2 cellular contexts compared by ENCODE assay signal in genomic region chr13:72296246-72296645, GRCh38.
TF ChIP-seq lines count a peak whose summit lies in the region.

No MANE protein-coding gene starts in this region.

TF ChIP-seq in SK-N-SH, 30 proteins besides CTCF, POLR2A, EP300 and RAD21:
- TF ChIP-seq, protein P1, sequence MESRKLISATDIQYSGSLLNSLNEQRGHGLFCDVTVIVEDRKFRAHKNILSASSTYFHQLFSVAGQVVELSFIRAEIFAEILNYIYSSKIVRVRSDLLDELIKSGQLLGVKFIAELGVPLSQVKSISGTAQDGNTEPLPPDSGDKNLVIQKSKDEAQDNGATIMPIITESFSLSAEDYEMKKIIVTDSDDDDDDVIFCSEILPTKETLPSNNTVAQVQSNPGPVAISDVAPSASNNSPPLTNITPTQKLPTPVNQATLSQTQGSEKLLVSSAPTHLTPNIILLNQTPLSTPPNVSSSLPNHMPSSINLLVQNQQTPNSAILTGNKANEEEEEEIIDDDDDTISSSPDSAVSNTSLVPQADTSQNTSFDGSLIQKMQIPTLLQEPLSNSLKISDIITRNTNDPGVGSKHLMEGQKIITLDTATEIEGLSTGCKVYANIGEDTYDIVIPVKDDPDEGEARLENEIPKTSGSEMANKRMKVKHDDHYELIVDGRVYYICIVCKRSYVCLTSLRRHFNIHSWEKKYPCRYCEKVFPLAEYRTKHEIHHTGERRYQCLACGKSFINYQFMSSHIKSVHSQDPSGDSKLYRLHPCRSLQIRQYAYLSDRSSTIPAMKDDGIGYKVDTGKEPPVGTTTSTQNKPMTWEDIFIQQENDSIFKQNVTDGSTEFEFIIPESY (IDR thresholded peaks at IDR 0.05; ENCODE audit: borderline replicate concordance, low read depth) = no peak
- no peak for TF ChIP-seq GATA2 (CRISPR knock-in tag; IDR thresholded peaks at IDR 0.05)
- no peak for TF ChIP-seq MAX (IDR thresholded peaks at IDR 0.05; ENCODE audit: low read depth)
- TF ChIP-seq USF2 (IDR thresholded peaks at IDR 0.05; ENCODE audit: borderline replicate concordance, low read depth, low read length) = no peak
- no peak for TF ChIP-seq TEAD4 (IDR thresholded peaks at IDR 0.05; ENCODE audit: borderline replicate concordance, insufficient read depth)
- TF ChIP-seq MEF2A (IDR thresholded peaks at IDR 0.05; ENCODE audit: borderline replicate concordance, low read depth) = no peak
- TF ChIP-seq SIN3A (IDR thresholded peaks at IDR 0.05; ENCODE audit: borderline replicate concordance, low read depth, low read length) = no peak
- TF ChIP-seq RCOR1 (IDR thresholded peaks at IDR 0.05; ENCODE audit: low read length) = no peak
- TF ChIP-seq EZH2phosphoT487 (IDR thresholded peaks at IDR 0.05; ENCODE audit: borderline replicate concordance, low read depth) = no peak
- no peak for TF ChIP-seq FOXJ3 (CRISPR knock-in tag; IDR thresholded peaks at IDR 0.05)
- TF ChIP-seq, protein P2, sequence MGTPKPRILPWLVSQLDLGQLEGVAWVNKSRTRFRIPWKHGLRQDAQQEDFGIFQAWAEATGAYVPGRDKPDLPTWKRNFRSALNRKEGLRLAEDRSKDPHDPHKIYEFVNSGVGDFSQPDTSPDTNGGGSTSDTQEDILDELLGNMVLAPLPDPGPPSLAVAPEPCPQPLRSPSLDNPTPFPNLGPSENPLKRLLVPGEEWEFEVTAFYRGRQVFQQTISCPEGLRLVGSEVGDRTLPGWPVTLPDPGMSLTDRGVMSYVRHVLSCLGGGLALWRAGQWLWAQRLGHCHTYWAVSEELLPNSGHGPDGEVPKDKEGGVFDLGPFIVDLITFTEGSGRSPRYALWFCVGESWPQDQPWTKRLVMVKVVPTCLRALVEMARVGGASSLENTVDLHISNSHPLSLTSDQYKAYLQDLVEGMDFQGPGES (IDR thresholded peaks at IDR 0.05; ENCODE audit: low read depth, low read length) = no peak
- TF ChIP-seq SMC3 (IDR thresholded peaks at IDR 0.05; ENCODE audit: low read depth, low read length) = no peak
- no peak for TF ChIP-seq RFX5 (IDR thresholded peaks at IDR 0.05; ENCODE audit: low read length)
- TF ChIP-seq YY1 (IDR thresholded peaks at IDR 0.05; ENCODE audit: low read depth) = no peak
- TF ChIP-seq MXI1 (IDR thresholded peaks at IDR 0.05; ENCODE audit: low read depth, low read length) = no peak
- no peak for TF ChIP-seq JUND (IDR thresholded peaks at IDR 0.05)
- TF ChIP-seq RXRA (IDR thresholded peaks at IDR 0.05; ENCODE audit: borderline replicate concordance, low read depth) = no peak
- TF ChIP-seq NFIC (IDR thresholded peaks at IDR 0.05; ENCODE audit: borderline replicate concordance) = no peak
- TF ChIP-seq NRF1 (IDR thresholded peaks at IDR 0.05; ENCODE audit: low read depth, low read length) = no peak

TF ChIP-seq in SK-N-SH treated with all-trans-retinoic acid at 6 μM for 48 hours, 23 proteins besides CTCF, POLR2A, EP300 and RAD21:
- no peak for TF ChIP-seq PATZ1 (CRISPR knock-in tag; IDR thresholded peaks at IDR 0.05; ENCODE audit: borderline replicate concordance)
- TF ChIP-seq TOX (CRISPR knock-in tag; IDR thresholded peaks at IDR 0.05; ENCODE audit: borderline replicate concordance) = no peak
- TF ChIP-seq SNAI2 (CRISPR knock-in tag; IDR thresholded peaks at IDR 0.05) = no peak
- TF ChIP-seq TCF4 (CRISPR knock-in tag; IDR thresholded peaks at IDR 0.05; ENCODE audit: borderline replicate concordance) = no peak
- no peak for TF ChIP-seq OSR1 (CRISPR knock-in tag; IDR thresholded peaks at IDR 0.05)
- no peak for TF ChIP-seq ZFP30 (CRISPR knock-in tag; IDR thresholded peaks at IDR 0.05)
- TF ChIP-seq ZNF565 (CRISPR knock-in tag; conservative IDR thresholded peaks at IDR 0.05; ENCODE audit: low read depth) = no peak
